Comparison of ENCODE assay signal across 7 cellular contexts in the genomic region with DNA sequence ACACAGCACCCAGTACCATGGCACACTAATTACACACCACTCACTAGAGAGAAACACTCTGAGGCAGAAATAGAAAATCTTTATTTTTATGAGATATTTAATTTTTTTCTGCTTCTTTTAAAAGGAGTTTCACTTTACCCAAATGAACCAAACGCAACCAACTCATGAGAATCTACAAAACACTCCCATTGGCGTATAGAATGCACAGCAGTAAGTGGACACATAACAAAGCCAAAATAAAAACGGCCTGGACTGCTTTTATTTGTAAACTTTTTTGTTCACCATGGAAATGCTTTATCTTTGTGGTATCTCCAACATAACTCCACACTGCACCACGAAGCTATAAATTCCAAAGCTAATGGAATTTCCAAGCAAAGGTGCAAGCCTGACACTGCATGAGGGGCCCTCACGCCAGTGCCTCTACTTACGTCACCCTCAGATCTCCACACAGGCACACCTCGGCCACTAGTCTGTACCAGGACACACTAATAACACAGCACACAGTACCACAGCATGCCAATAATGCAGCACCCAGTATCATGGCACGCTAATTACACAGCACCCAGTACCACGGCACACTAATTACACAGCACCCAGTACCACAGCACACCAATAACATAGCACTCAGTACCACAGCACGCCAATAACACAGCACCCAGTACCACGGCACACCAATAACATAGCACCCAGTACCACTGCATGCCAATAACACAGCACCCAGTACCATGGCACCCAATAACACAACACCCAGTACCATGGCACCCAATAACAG. TPM values are rescaled to one million over a fixed set of nuclear protein-coding genes. Genes with fewer than 3 reads are reported as not detected.
"Had no signal": no experiment of that assay in that cellular context is flagged by ENCODE, and none has a peak within 500 bp of the region (broad histone marks: within the 10 kb centered on the region; RNA-seq: fewer than 3 reads in every experiment).

No MANE protein-coding gene starts in this region.

RNA-seq across cellular contexts. Expression of a gene that starts 52.1 kb away (rescaled TPM):
- total RNA-seq: activated CD4-positive, alpha-beta T cell treated with anti-CD3 and anti-CD28 coated beads, Interleukin-2, amount 10 ng/mL, durations not matched to agents 7 days and 5 days; activated CD8-positive, alpha-beta T cell treated with anti-CD3 and anti-CD28 coated beads, Interleukin-2, amount 10 ng/mL, durations not matched to agents 7 days and 5 days; activated T-helper 2 cell treated with anti-CD3 and anti-CD28 coated beads, Interferon-gamma antibody, Interleukin-2, Interleukin-4, amounts not matched to agents 10 μg/mL and 5 μg/mL and 100 μg/mL, durations not matched to agents 14 hours and 24 hours and 36 hours; kidney epithelial cell; lung microvascular endothelial cell; suprapubic skin had no signal

RNA-seq across cellular contexts. Expression of a gene that starts 54.7 kb away (rescaled TPM):
- total RNA-seq: activated CD4-positive, alpha-beta T cell treated with anti-CD3 and anti-CD28 coated beads, Interleukin-2, amount 10 ng/mL, durations not matched to agents 7 days and 5 days; activated CD8-positive, alpha-beta T cell treated with anti-CD3 and anti-CD28 coated beads, Interleukin-2, amount 10 ng/mL, durations not matched to agents 7 days and 5 days; activated naive CD8-positive, alpha-beta T cell treated with anti-CD3 and anti-CD28 coated beads, Interleukin-2, amount 10 ng/mL, durations not matched to agents 7 days and 5 days; suprapubic skin had no signal
